27 cellular contexts compared by ENCODE assay signal in the genomic region with DNA sequence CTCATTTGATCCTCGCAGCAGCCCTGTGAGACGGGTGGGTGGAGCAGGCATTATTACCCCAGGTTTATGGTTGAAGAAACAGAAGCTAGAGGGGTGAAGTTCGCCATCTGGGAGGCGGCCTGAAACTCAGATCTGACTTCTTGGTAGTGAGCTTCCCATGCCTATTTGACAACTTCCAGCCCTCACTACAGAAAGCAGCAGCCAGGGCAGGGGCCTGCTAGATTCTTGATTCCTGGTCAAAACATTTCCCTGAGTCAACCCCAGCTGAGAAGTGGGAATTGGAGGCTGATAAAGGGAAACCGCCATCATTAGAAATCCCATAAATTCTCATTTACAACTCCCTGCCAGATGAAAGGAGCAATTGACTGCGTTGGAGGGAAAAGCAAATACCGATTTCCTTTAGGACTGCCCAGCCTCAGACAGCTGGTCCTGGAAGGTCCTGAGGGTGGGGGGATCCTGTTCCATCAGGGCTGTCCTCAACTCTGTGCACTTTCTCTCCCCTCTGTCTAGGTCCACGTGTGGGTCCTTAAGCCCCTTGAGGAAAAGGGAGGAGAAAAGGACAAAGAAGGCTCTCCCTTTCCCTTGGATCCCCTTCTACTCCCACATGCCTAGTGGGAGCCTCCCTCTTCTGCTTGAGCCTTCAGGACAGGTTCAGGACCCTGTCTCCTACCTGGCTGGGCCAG. TPM values are rescaled to one million over a fixed set of nuclear protein-coding genes. Genes with fewer than 3 reads are reported as not detected.
DNase-seq lines count a peak whose midpoint lies in the region; ATAC-seq and TF ChIP-seq lines count a peak whose summit lies in the region.
"Had no signal": no experiment of that assay in that cellular context is flagged by ENCODE, and none has a peak within 500 bp of the region (broad histone marks: within the 10 kb centered on the region; RNA-seq: fewer than 3 reads in every experiment).

No MANE protein-coding gene starts in this region.

- TF ChIP-seq CTCF in fibroblast of the aortic adventitia (IDR thresholded peaks at IDR 0.05; ENCODE audit: insufficient read depth, low read length): no peak
- TF ChIP-seq CTCF in progenitor cell of endocrine pancreas (IDR thresholded peaks at IDR 0.05; ENCODE audit: unreplicated experiment): no peak

- peaks cover 51% of the 10 kb centered on the region for H3K27me3 Mint-ChIP-seq in progenitor cell of endocrine pancreas

- H3K36me3 Mint-ChIP-seq in progenitor cell of endocrine pancreas (ENCODE audit: insufficient read depth): no peaks in the 10 kb centered on the region
- H3K36me3 Mint-ChIP-seq: activated CD8-positive, alpha-beta memory T cell treated with anti-CD3 and anti-CD28 coated beads, Interleukin-2, amount 10 ng/mL, durations not matched to agents 7 days and 5 days; activated naive CD8-positive, alpha-beta T cell treated with anti-CD3 and anti-CD28 coated beads for 36 hours; CD4-positive, alpha-beta memory T cell had no signal

- no peak overlapping the region for H3K4me3 Mint-ChIP-seq in progenitor cell of endocrine pancreas (ENCODE audit: low read depth)
- H3K4me3 Mint-ChIP-seq: activated CD8-positive, alpha-beta memory T cell treated with anti-CD3 and anti-CD28 coated beads, Interleukin-2, amount 10 ng/mL, durations not matched to agents 7 days and 5 days; activated naive CD8-positive, alpha-beta T cell treated with anti-CD3 and anti-CD28 coated beads for 36 hours; activated T-helper 1 cell treated with anti-CD3 and anti-CD28 coated beads, Interleukin-12 subunit alpha, Interleukin-12 subunit beta, Interleukin-2, Interleukin-4 antibody, amounts not matched to agents 30 ng/mL and 10 ng/mL and 1 ng/mL, durations not matched to agents 14 hours and 24 hours and 36 hours; CD4-positive, alpha-beta memory T cell; stimulated activated naive CD8-positive, alpha-beta T cell treated with anti-CD3 and anti-CD28 coated beads, Interleukin-15, amount 100 ng/mL, for 72 hours had no signal

- H3K4me3 ChIP-seq in fibroblast of the aortic adventitia (ENCODE audit: low read depth, low read length): no peak overlapping the region
- H3K4me3 ChIP-seq: lower lobe of right lung, tibial artery had no signal

- H3K4me1 Mint-ChIP-seq in progenitor cell of endocrine pancreas (ENCODE audit: low read depth): peaks cover 36% of the 10 kb centered on the region
- H3K4me1 Mint-ChIP-seq: activated CD8-positive, alpha-beta memory T cell treated with anti-CD3 and anti-CD28 coated beads, Interleukin-2, amount 10 ng/mL, durations not matched to agents 7 days and 5 days had no signal

- no peaks in the 10 kb centered on the region for H3K9me3 Mint-ChIP-seq in progenitor cell of endocrine pancreas (ENCODE audit: low read depth)
- H3K9me3 Mint-ChIP-seq: activated naive CD8-positive, alpha-beta T cell treated with anti-CD3 and anti-CD28 coated beads for 36 hours; activated T-helper 1 cell treated with anti-CD3 and anti-CD28 coated beads, Interleukin-12 subunit alpha, Interleukin-12 subunit beta, Interleukin-2, Interleukin-4 antibody, amounts not matched to agents 30 ng/mL and 10 ng/mL and 1 ng/mL, durations not matched to agents 14 hours and 24 hours and 36 hours; stimulated activated naive CD8-positive, alpha-beta T cell treated with anti-CD3 and anti-CD28 coated beads, Interleukin-15, amount 100 ng/mL, for 72 hours had no signal

- H3K27ac Mint-ChIP-seq in progenitor cell of endocrine pancreas: peak overlapping the region; percentile 45
- H3K27ac Mint-ChIP-seq: activated CD8-positive, alpha-beta memory T cell treated with anti-CD3 and anti-CD28 coated beads, Interleukin-2, amount 10 ng/mL, durations not matched to agents 7 days and 5 days; activated naive CD8-positive, alpha-beta T cell treated with anti-CD3 and anti-CD28 coated beads for 36 hours; activated T-helper 1 cell treated with anti-CD3 and anti-CD28 coated beads, Interleukin-12 subunit alpha, Interleukin-12 subunit beta, Interleukin-2, Interleukin-4 antibody, amounts not matched to agents 30 ng/mL and 10 ng/mL and 1 ng/mL, durations not matched to agents 14 hours and 24 hours and 36 hours; CD4-positive, alpha-beta memory T cell; stimulated activated naive CD8-positive, alpha-beta T cell treated with anti-CD3 and anti-CD28 coated beads, Interleukin-15, amount 100 ng/mL, for 72 hours had no signal

- DNase-seq in NCI-H1417 (lab: John Stamatoyannopoulos, UW) (peak in 2 of 3 experiments; percentile 63 to 84), NCI-H1417 treated with DMSO at 0.1 percent for 48 hours (lab: John Stamatoyannopoulos, UW) (no peak), NCI-H526 (lab: John Stamatoyannopoulos, UW) (peak; percentile 88 to 89), fibroblast of the aortic adventitia (ENCODE audit: low read depth) (peak; percentile 39), progenitor cell of endocrine pancreas (ENCODE audit: low spot score, unreplicated experiment) (no peak), ecto neural progenitor cell (ENCODE audit: low spot score) (no peak), SKM-1 (lab: John Stamatoyannopoulos, UW; ENCODE audit: unreplicated experiment) (no peak)
- DNase-seq: activated CD4-positive, alpha-beta T cell treated with anti-CD3 and anti-CD28 coated beads for 4 hours; activated CD8-positive, alpha-beta memory T cell treated with anti-CD3 and anti-CD28 coated beads, Interleukin-2, amount 10 ng/mL, durations not matched to agents 7 days and 5 days; activated naive CD8-positive, alpha-beta T cell treated with anti-CD3 and anti-CD28 coated beads for 36 hours; CD4-positive, alpha-beta memory T cell; cerebellar nuclear complex; DMS53; foreskin keratinocyte; GDM1; islet precursor cell; lower lobe of right lung; NCI-H2029; NCI-H524; OCI-M1; retina; stimulated activated CD4-positive, alpha-beta T cell treated with anti-CD3 and anti-CD28 coated beads, Interleukin-12 subunit alpha, Interleukin-12 subunit beta, amount 100 ng/mL, for 4 hours; stimulated activated naive CD8-positive, alpha-beta T cell treated with anti-CD3 and anti-CD28 coated beads, Interleukin-15, amount 100 ng/mL, for 72 hours; tibial artery had no signal

- no peak for ATAC-seq in HG02759 (IDR thresholded peaks at IDR 0.05; ENCODE audit: unreplicated experiment)
- ATAC-seq: activated CD8-positive, alpha-beta memory T cell treated with anti-CD3 and anti-CD28 coated beads, Interleukin-2, amount 10 ng/mL, durations not matched to agents 7 days and 5 days; foreskin keratinocyte; lower lobe of right lung; Right ventricle myocardium inferior; stimulated activated naive CD8-positive, alpha-beta T cell treated with anti-CD3 and anti-CD28 coated beads, Interleukin-15, amount 100 ng/mL, for 72 hours had no signal

RNA-seq across cellular contexts. Expression of gene NECTIN1, which starts 10.2 kb away (rescaled TPM):
- total RNA-seq in fibroblast of the aortic adventitia (ENCODE audit: low replicate concordance) (3.4 and 7.8 TPM in 2 replicates), progenitor cell of endocrine pancreas (42.1 and 44.8 TPM in 2 replicates)

Comparison
In these comparisons a context has a peak if more than half of its experiments do, and no peak if none do; other contexts are left out.
1. DNase-seq: peak in NCI-H1417 (2 of 3), NCI-H526 (2 of 2) and fibroblast of the aortic adventitia (single experiment); none in NCI-H1417 treated with DMSO at 0.1 percent for 48 hours (single experiment), progenitor cell of endocrine pancreas (single experiment), ecto neural progenitor cell (single experiment) and SKM-1 (single experiment).